In genomic region chr12:8032242-8033152, GRCh38 we compare ENCODE assay signal across 8 cellular contexts. TPM values are rescaled to one million over a fixed set of nuclear protein-coding genes. Genes with fewer than 3 reads are reported as not detected.
A peak's percentile ranks its signal among the peaks of the same experiment; 100 is the strongest.
DNase-seq lines count a peak whose midpoint lies in the region; ATAC-seq and TF ChIP-seq lines count a peak whose summit lies in the region.

TSS of gene FOXJ2 (plus strand) at chr12:8032716. CDS start at chr12:8039833, 7,117 bp downstream.

- no peaks in the 10 kb centered on the region for H3K9me3 Mint-ChIP-seq in CD8-positive, alpha-beta T cell
- no peaks in the 10 kb centered on the region for H3K9me3 Mint-ChIP-seq in activated T-helper 17 cell treated with anti-CD3 and anti-CD28 coated beads, Interleukin-2, amount 50 U/mL, for 72 hours
- no peaks in the 10 kb centered on the region for H3K9me3 Mint-ChIP-seq in natural killer cell treated with Interleukin-12 subunit alpha and Interleukin-12 subunit beta and Interleukin-15 and Interleukin-18, amount 100 ng/mL, for 72 hours
- no peaks in the 10 kb centered on the region for H3K9me3 Mint-ChIP-seq in stimulated activated naive CD8-positive, alpha-beta T cell treated with anti-CD3 and anti-CD28 coated beads, Interleukin-15, Interleukin-2, amounts not matched to agents 100 ng/mL and 50 ng/mL, for 24 hours

- peak; percentile 70 to 90 (median 76) for DNase-seq in CD8-positive, alpha-beta T cell
- DNase-seq in Peyer's patch: peak; percentile 70 to 92 (median 89)
- peak; percentile 49 for DNase-seq in fibroblast of peridontal ligament (ENCODE audit: extremely low read depth)
- peak; percentile 82 for DNase-seq in natural killer cell treated with Interleukin-12 subunit alpha and Interleukin-12 subunit beta and Interleukin-15 and Interleukin-18, amount 100 ng/mL, for 72 hours (ENCODE audit: low spot score)

- peak; percentile 84 for ATAC-seq in CD8-positive, alpha-beta T cell
- ATAC-seq in GM19397 (IDR thresholded peaks at IDR 0.05; ENCODE audit: unreplicated experiment) (peak; percentile 89), HG03571 (IDR thresholded peaks at IDR 0.05; ENCODE audit: unreplicated experiment) (peak; percentile 61)
- peak; percentile 78 for ATAC-seq in activated T-helper 17 cell treated with anti-CD3 and anti-CD28 coated beads, Interleukin-2, amount 50 U/mL, for 72 hours (replicated peaks)
- peak; percentile 94 for ATAC-seq in natural killer cell treated with Interleukin-12 subunit alpha and Interleukin-12 subunit beta and Interleukin-15 and Interleukin-18, amount 100 ng/mL, for 72 hours

- H3K27me3 Mint-ChIP-seq in CD8-positive, alpha-beta T cell (ENCODE audit: low read depth): no peaks in the 10 kb centered on the region
- H3K27me3 Mint-ChIP-seq in activated T-helper 17 cell treated with anti-CD3 and anti-CD28 coated beads, Interleukin-2, amount 50 U/mL, for 72 hours: no peaks in the 10 kb centered on the region
- no peaks in the 10 kb centered on the region for H3K27me3 Mint-ChIP-seq in natural killer cell treated with Interleukin-12 subunit alpha and Interleukin-12 subunit beta and Interleukin-15 and Interleukin-18, amount 100 ng/mL, for 72 hours
- no peaks in the 10 kb centered on the region for H3K27me3 Mint-ChIP-seq in stimulated activated naive CD8-positive, alpha-beta T cell treated with anti-CD3 and anti-CD28 coated beads, Interleukin-15, Interleukin-2, amounts not matched to agents 100 ng/mL and 50 ng/mL, for 24 hours

- POLR2A ChIA-PET in CD8-positive, alpha-beta T cell (lab: Charles Lee): interaction anchor here (0.6 to 1.8 kb wide), 6 partner anchors 12 to 98 kb away, joined by 3 to 8 read pairs (median 3); no protein-coding TSS in a partner anchor

- peak within 1 kb of the TSS; percentile 88 for H3K4me3 Mint-ChIP-seq in CD8-positive, alpha-beta T cell
- H3K4me3 Mint-ChIP-seq in activated T-helper 17 cell treated with anti-CD3 and anti-CD28 coated beads, Interleukin-2, amount 50 U/mL, for 72 hours: peak within 1 kb of the TSS; percentile 90
- H3K4me3 Mint-ChIP-seq in natural killer cell treated with Interleukin-12 subunit alpha and Interleukin-12 subunit beta and Interleukin-15 and Interleukin-18, amount 100 ng/mL, for 72 hours: peak within 1 kb of the TSS; percentile 89
- peak within 1 kb of the TSS; percentile 89 for H3K4me3 Mint-ChIP-seq in stimulated activated naive CD8-positive, alpha-beta T cell treated with anti-CD3 and anti-CD28 coated beads, Interleukin-15, Interleukin-2, amounts not matched to agents 100 ng/mL and 50 ng/mL, for 24 hours

- CTCF ChIA-PET in CD8-positive, alpha-beta T cell (lab: Charles Lee): interaction anchor here (0.5 to 4.4 kb wide), 4 partner anchors 8 to 48 kb away, joined by 3 to 41 read pairs (median 6); no protein-coding TSS in a partner anchor

- H3K36me3 Mint-ChIP-seq in CD8-positive, alpha-beta T cell: peaks cover 3% of the 10 kb centered on the region
- H3K36me3 Mint-ChIP-seq in activated T-helper 17 cell treated with anti-CD3 and anti-CD28 coated beads, Interleukin-2, amount 50 U/mL, for 72 hours (ENCODE audit: low read depth): peaks cover 8% of the 10 kb centered on the region
- H3K36me3 Mint-ChIP-seq in natural killer cell treated with Interleukin-12 subunit alpha and Interleukin-12 subunit beta and Interleukin-15 and Interleukin-18, amount 100 ng/mL, for 72 hours: no peaks in the 10 kb centered on the region
- peaks cover 8% of the 10 kb centered on the region for H3K36me3 Mint-ChIP-seq in stimulated activated naive CD8-positive, alpha-beta T cell treated with anti-CD3 and anti-CD28 coated beads, Interleukin-15, Interleukin-2, amounts not matched to agents 100 ng/mL and 50 ng/mL, for 24 hours (ENCODE audit: low read depth)

- H3K27me3 ChIP-seq in CD8-positive, alpha-beta T cell (ENCODE audit: insufficient read depth, low read length): no peaks in the 10 kb centered on the region
- no peaks in the 10 kb centered on the region for H3K27me3 ChIP-seq in Peyer's patch

- H3K27ac Mint-ChIP-seq in CD8-positive, alpha-beta T cell: peak within 1 kb of the TSS; percentile 90
- H3K27ac Mint-ChIP-seq in activated T-helper 17 cell treated with anti-CD3 and anti-CD28 coated beads, Interleukin-2, amount 50 U/mL, for 72 hours: peak within 1 kb of the TSS; percentile 89
- H3K27ac Mint-ChIP-seq in natural killer cell treated with Interleukin-12 subunit alpha and Interleukin-12 subunit beta and Interleukin-15 and Interleukin-18, amount 100 ng/mL, for 72 hours: peak within 1 kb of the TSS; percentile 36 to 86
- H3K27ac Mint-ChIP-seq in stimulated activated naive CD8-positive, alpha-beta T cell treated with anti-CD3 and anti-CD28 coated beads, Interleukin-15, Interleukin-2, amounts not matched to agents 100 ng/mL and 50 ng/mL, for 24 hours: peak within 1 kb of the TSS; percentile 91

- peaks cover 51% of the 10 kb centered on the region for H3K4me1 Mint-ChIP-seq in CD8-positive, alpha-beta T cell (ENCODE audit: low read depth)
- H3K4me1 Mint-ChIP-seq in activated T-helper 17 cell treated with anti-CD3 and anti-CD28 coated beads, Interleukin-2, amount 50 U/mL, for 72 hours: peaks cover 36% of the 10 kb centered on the region
- peaks cover 43 to 49% of the 10 kb centered on the region in 2 donors for H3K4me1 Mint-ChIP-seq in natural killer cell treated with Interleukin-12 subunit alpha and Interleukin-12 subunit beta and Interleukin-15 and Interleukin-18, amount 100 ng/mL, for 72 hours (ENCODE audit: low read depth in 2 of 2)
- H3K4me1 Mint-ChIP-seq in stimulated activated naive CD8-positive, alpha-beta T cell treated with anti-CD3 and anti-CD28 coated beads, Interleukin-15, Interleukin-2, amounts not matched to agents 100 ng/mL and 50 ng/mL, for 24 hours (ENCODE audit: low read depth): peaks cover 54% of the 10 kb centered on the region

- no peaks in the 10 kb centered on the region for H3K36me3 ChIP-seq in CD8-positive, alpha-beta T cell (ENCODE audit: insufficient read depth, low read length)
- H3K36me3 ChIP-seq in Peyer's patch: no peaks in the 10 kb centered on the region

- peak within 1 kb of the TSS; percentile 86 for H3K27ac ChIP-seq in CD8-positive, alpha-beta T cell (ENCODE audit: low read depth, low read length)
- H3K27ac ChIP-seq in Peyer's patch: peak within 1 kb of the TSS; percentile 88 to 94 (median 94)

- peak within 1 kb of the TSS; percentile 89 for H3K4me3 ChIP-seq in CD8-positive, alpha-beta T cell (ENCODE audit: low read depth, low read length)
- H3K4me3 ChIP-seq in Peyer's patch: peak within 1 kb of the TSS; percentile 87 to 95 (median 91)

- no peak for TF ChIP-seq CTCF in CD8-positive, alpha-beta T cell (IDR thresholded peaks at IDR 0.05)
- no peak for TF ChIP-seq CTCF in Peyer's patch (IDR thresholded peaks at IDR 0.05)

- peak; percentile 50 to 68 for TF ChIP-seq POLR2A in Peyer's patch (IDR thresholded peaks at IDR 0.05)

- no peaks in the 10 kb centered on the region for H3K9me3 ChIP-seq in CD8-positive, alpha-beta T cell (ENCODE audit: low read length)
- H3K9me3 ChIP-seq in Peyer's patch: no peaks in the 10 kb centered on the region

- H3K4me1 ChIP-seq in CD8-positive, alpha-beta T cell (ENCODE audit: insufficient read depth, low read length): peaks cover 47% of the 10 kb centered on the region
- peaks cover 0 to 32% (median 11%) of the 10 kb centered on the region in 4 donors for H3K4me1 ChIP-seq in Peyer's patch

- intact Hi-C loops in CD8-positive, alpha-beta T cell (cut with DNase I, micrococcal nuclease): loop anchor here (1.0 to 5.0 kb wide), 4 partner anchors 14 to 210 kb away; partner anchors contain the start of gene NECAP1 (in 2 of the 2)

RNA-seq across cellular contexts. Expression of gene FOXJ2, which starts in this region (rescaled TPM):
- 10 to 100 TPM; 38.9 to 39.3 TPM for total RNA-seq in CD8-positive, alpha-beta T cell
- 10 to 100 TPM in 3 of 4 donors, 1 to 10 TPM in 1; 9.6 to 16.5 (median 13.9) TPM for total RNA-seq in Peyer's patch
- total RNA-seq in activated T-helper 17 cell treated with anti-CD3 and anti-CD28 coated beads, Interleukin-2, amount 50 U/mL, for 72 hours: 10 to 100 TPM; 14.3 to 15.1 TPM
- 10 to 100 TPM; 16.2 to 17.2 TPM for total RNA-seq in natural killer cell treated with Interleukin-12 subunit alpha and Interleukin-12 subunit beta and Interleukin-15 and Interleukin-18, amount 100 ng/mL, for 72 hours

Comparison
In these comparisons a context has a peak if more than half of its experiments do, and no peak if none do; other contexts are left out.
1. Peak in every context shown above with its lines: DNase-seq, ATAC-seq, H3K4me3 ChIP-seq and H3K27ac ChIP-seq.